ENCODE assay signal across 1 cellular context in genomic region chr13:107545946-107546502, GRCh38.
TF ChIP-seq lines count a peak whose summit lies in the region.

No MANE protein-coding gene starts in this region.

TF ChIP-seq in WTC11, 78 proteins besides CTCF, POLR2A, EP300 and RAD21 (continued from another document):
- TF ChIP-seq AR (CRISPR knock-in tag; IDR thresholded peaks at IDR 0.05) (no peak), CBFB (CRISPR knock-in tag; IDR thresholded peaks at IDR 0.05; ENCODE audit: low read depth) (no peak), USF1 (CRISPR knock-in tag; IDR thresholded peaks at IDR 0.05) (no peak)
TF ChIP-seq in WTC11: peak in this region for 0.
